Comparison of ENCODE assay signal across 13 cellular contexts in genomic region chr14:32006267-32007110, GRCh38.
DNase-seq lines count a peak whose midpoint lies in the region; ATAC-seq, FAIRE-seq and TF ChIP-seq lines count a peak whose summit lies in the region.
"Had no signal": no experiment of that assay in that cellular context is flagged by ENCODE, and none has a peak within 500 bp of the region (broad histone marks: within the 10 kb centered on the region; RNA-seq: fewer than 3 reads in every experiment).

No MANE protein-coding gene starts in this region.

- H3K4me3 Mint-ChIP-seq in stimulated activated effector memory CD8-positive, alpha-beta T cell treated with anti-CD3 and anti-CD28 coated beads, Interleukin-12 subunit alpha, Interleukin-12 subunit beta, amount 100 ng/mL, for 72 hours, result no peak overlapping the region
- H3K4me3 Mint-ChIP-seq: activated CD8-positive, alpha-beta T cell treated with anti-CD3 and anti-CD28 coated beads, Interleukin-2, amount 10 ng/mL, durations not matched to agents 7 days and 5 days; activated naive CD4-positive, alpha-beta T cell treated with anti-CD3 and anti-CD28 coated beads, Interleukin-2, amount 10 ng/mL, durations not matched to agents 7 days and 5 days; H9 had no signal

- H3K4me3 ChIP-seq in esophagus squamous epithelium (no peak overlapping the region), smooth muscle cell (no peak overlapping the region), BE2C (ENCODE audit: low read depth, low read length) (no peak overlapping the region)

- peak overlapping the region in 3 of 4 donors; percentile 23 to 42 (median 28) for H3K27ac ChIP-seq in esophagus squamous epithelium
- H3K27ac ChIP-seq in smooth muscle cell (ENCODE audit: low read depth), result peak overlapping the region; percentile 87

- TF ChIP-seq CTCF in esophagus squamous epithelium (IDR thresholded peaks at IDR 0.05) (no peak), smooth muscle cell (IDR thresholded peaks at IDR 0.05; ENCODE audit: borderline replicate concordance, insufficient read depth, poor library complexity, severe bottlenecking) (no peak), BE2C (IDR thresholded peaks at IDR 0.05; ENCODE audit: low read depth, low read length) (no peak)

- ATAC-seq in stimulated activated effector memory CD8-positive, alpha-beta T cell treated with anti-CD3 and anti-CD28 coated beads, Interleukin-12 subunit alpha, Interleukin-12 subunit beta, amount 100 ng/mL, for 72 hours, result no peak
- no peak for ATAC-seq in GM19467 (IDR thresholded peaks at IDR 0.05; ENCODE audit: unreplicated experiment)
- ATAC-seq: activated CD8-positive, alpha-beta T cell treated with anti-CD3 and anti-CD28 coated beads, Interleukin-2, amount 10 ng/mL, durations not matched to agents 7 days and 5 days had no signal

- no peaks in the 10 kb centered on the region for H3K9me3 Mint-ChIP-seq in stimulated activated effector memory CD8-positive, alpha-beta T cell treated with anti-CD3 and anti-CD28 coated beads, Interleukin-12 subunit alpha, Interleukin-12 subunit beta, amount 100 ng/mL, for 72 hours
- H3K9me3 Mint-ChIP-seq: activated naive CD4-positive, alpha-beta T cell treated with anti-CD3 and anti-CD28 coated beads, Interleukin-2, amount 10 ng/mL, durations not matched to agents 7 days and 5 days; H9 had no signal

- H3K4me1 Mint-ChIP-seq in stimulated activated effector memory CD8-positive, alpha-beta T cell treated with anti-CD3 and anti-CD28 coated beads, Interleukin-12 subunit alpha, Interleukin-12 subunit beta, amount 100 ng/mL, for 72 hours, result peaks cover 6% of the 10 kb centered on the region
- H3K4me1 Mint-ChIP-seq: activated naive CD4-positive, alpha-beta T cell treated with anti-CD3 and anti-CD28 coated beads, Interleukin-2, amount 10 ng/mL, durations not matched to agents 7 days and 5 days had no signal

- DNase-seq in SIG-M5 treated with dmso at 0.1 percent for 504 hours (lab: John Stamatoyannopoulos, UW; ENCODE audit: unreplicated experiment) (peak; percentile 26), SIG-M5 (lab: John Stamatoyannopoulos, UW) (no peak), RCC 7860 (ENCODE audit: low spot score) (peak; percentile 87), esophagus squamous epithelium (lab: John Stamatoyannopoulos, UW) (no peak), smooth muscle cell (lab: John Stamatoyannopoulos, UW; ENCODE audit: unreplicated experiment) (no peak), BE2C (no peak)
- no peak for DNase-seq in stimulated activated effector memory CD8-positive, alpha-beta T cell treated with anti-CD3 and anti-CD28 coated beads, Interleukin-12 subunit alpha, Interleukin-12 subunit beta, amount 100 ng/mL, for 72 hours (ENCODE audit: low spot score in 2 of 2)
- DNase-seq: activated CD8-positive, alpha-beta T cell treated with anti-CD3 and anti-CD28 coated beads, Interleukin-2, amount 10 ng/mL, durations not matched to agents 7 days and 5 days; activated naive CD4-positive, alpha-beta T cell treated with anti-CD3 and anti-CD28 coated beads, Interleukin-2, amount 10 ng/mL, durations not matched to agents 7 days and 5 days; H9; NCI-H526; T-helper 1 cell had no signal

- no peaks in the 10 kb centered on the region for H3K27me3 ChIP-seq in esophagus squamous epithelium
- no peaks in the 10 kb centered on the region for H3K27me3 ChIP-seq in smooth muscle cell (ENCODE audit: low read depth)
- no peaks in the 10 kb centered on the region for H3K27me3 ChIP-seq in BE2C

- H3K9me3 ChIP-seq in esophagus squamous epithelium, result no peaks in the 10 kb centered on the region
- no peaks in the 10 kb centered on the region for H3K9me3 ChIP-seq in smooth muscle cell (replicated peaks; ENCODE audit: low read depth)
- H3K9me3 ChIP-seq in BE2C, result no peaks in the 10 kb centered on the region

- H3K79me2 ChIP-seq in smooth muscle cell (ENCODE audit: low read depth), result no peaks in the 10 kb centered on the region

- H3F3A ChIP-seq in smooth muscle cell (ENCODE audit: low read depth), result peaks cover 28% of the 10 kb centered on the region

- H3K27ac Mint-ChIP-seq in stimulated activated effector memory CD8-positive, alpha-beta T cell treated with anti-CD3 and anti-CD28 coated beads, Interleukin-12 subunit alpha, Interleukin-12 subunit beta, amount 100 ng/mL, for 72 hours, result no peak overlapping the region
- H3K27ac Mint-ChIP-seq: activated CD8-positive, alpha-beta T cell treated with anti-CD3 and anti-CD28 coated beads, Interleukin-2, amount 10 ng/mL, durations not matched to agents 7 days and 5 days; activated naive CD4-positive, alpha-beta T cell treated with anti-CD3 and anti-CD28 coated beads, Interleukin-2, amount 10 ng/mL, durations not matched to agents 7 days and 5 days; H9 had no signal

- 31 to 49% methylated on average over 13 of the region's 14 CpGs for WGBS in esophagus squamous epithelium, 2 donors
- 26% methylated on average over 14 of the region's 14 CpGs for WGBS in smooth muscle cell (ENCODE audit: low lambda C conversion rate)

- no peak for TF ChIP-seq POLR2A in esophagus squamous epithelium (IDR thresholded peaks at IDR 0.05)

- H3K36me3 ChIP-seq in esophagus squamous epithelium (no peaks in the 10 kb centered on the region), smooth muscle cell (ENCODE audit: low read depth) (no peaks in the 10 kb centered on the region), BE2C (no peaks in the 10 kb centered on the region)

- H3K36me3 Mint-ChIP-seq in stimulated activated effector memory CD8-positive, alpha-beta T cell treated with anti-CD3 and anti-CD28 coated beads, Interleukin-12 subunit alpha, Interleukin-12 subunit beta, amount 100 ng/mL, for 72 hours, result no peaks in the 10 kb centered on the region
- H3K36me3 Mint-ChIP-seq: activated naive CD4-positive, alpha-beta T cell treated with anti-CD3 and anti-CD28 coated beads, Interleukin-2, amount 10 ng/mL, durations not matched to agents 7 days and 5 days had no signal

- H3K4me1 ChIP-seq in esophagus squamous epithelium (peaks cover 0 to 20% (median 18%) of the 10 kb centered on the region in 3 donors), smooth muscle cell (ENCODE audit: low read depth) (peaks cover 11% of the 10 kb centered on the region), BE2C (no peaks in the 10 kb centered on the region)

- H3K4me2 ChIP-seq in smooth muscle cell, result peak overlapping the region; percentile 45

- H3K9ac ChIP-seq in smooth muscle cell (ENCODE audit: low read depth), result peak overlapping the region; percentile 51

- FAIRE-seq in RCC 7860 (lab: Jason Lieb, UNC), result peak; percentile 84

- no peaks in the 10 kb centered on the region for H4K20me1 ChIP-seq in smooth muscle cell (ENCODE audit: low read depth)

- H2AFZ ChIP-seq in smooth muscle cell (ENCODE audit: low read depth), result no peak overlapping the region

- intact Hi-C loops in esophagus squamous epithelium (cut with DNase I), result no loop called here

Comparison
In these comparisons a context has a peak if more than half of its experiments do, and no peak if none do; other contexts are left out.
1. DNase-seq: peak in SIG-M5 treated with dmso at 0.1 percent for 504 hours (single experiment) and RCC 7860 (single experiment); none in SIG-M5 (single experiment), esophagus squamous epithelium (single experiment), smooth muscle cell (single experiment), BE2C (single experiment) and stimulated activated effector memory CD8-positive, alpha-beta T cell treated with anti-CD3 and anti-CD28 coated beads, Interleukin-12 subunit alpha, Interleukin-12 subunit beta, amount 100 ng/mL, for 72 hours (0 of 2).